1 cellular context compared by ENCODE assay signal in genomic region chr9:111098093-111098492, GRCh38.
TF ChIP-seq lines count a peak whose summit lies in the region.

No MANE protein-coding gene starts in this region.

TF ChIP-seq in SK-N-SH, 30 proteins besides CTCF, POLR2A, EP300 and RAD21 (continued from another document):
- TF ChIP-seq RCOR1 (IDR thresholded peaks at IDR 0.05; ENCODE audit: low read length) (peak; percentile 87; the same call in 1 of the 2 replicates), YY1 (IDR thresholded peaks at IDR 0.05; ENCODE audit: low read depth) (no peak), GABPA (IDR thresholded peaks at IDR 0.05; ENCODE audit: low read depth) (no peak), TCF12 (IDR thresholded peaks at IDR 0.05) (peak; percentile 47), TAF1 (IDR thresholded peaks at IDR 0.05; ENCODE audit: borderline replicate concordance, low read depth, low read length) (no peak)
TF ChIP-seq in SK-N-SH: peak in this region for 6.
